ENCODE assay signal across 7 cellular contexts in genomic region chr16:61296305-61296704, GRCh38.
"Had no signal": no experiment of that assay in that cellular context is flagged by ENCODE, and none has a peak within 500 bp of the region (broad histone marks: within the 10 kb centered on the region; RNA-seq: fewer than 3 reads in every experiment).

No MANE protein-coding gene starts in this region.

- DNase-seq: GM23248, H7, HCEC 1CT, KBM-7 had no signal

- H3K4me3 ChIP-seq: GM23248 had no signal

- FAIRE-seq: HepG2 had no signal

- H3K4me3 Mint-ChIP-seq: IgD-negative memory B cell had no signal

- H3K27ac Mint-ChIP-seq: IgD-negative memory B cell had no signal

- H2AFZ ChIP-seq: GM23248 had no signal

- H3K27ac ChIP-seq: GM23248, HL-60 had no signal

- ATAC-seq: HepG2 had no signal

- H3K27me3 Mint-ChIP-seq: IgD-negative memory B cell had no signal

- H3K36me3 Mint-ChIP-seq: IgD-negative memory B cell had no signal

- H3K9ac ChIP-seq: GM23248 had no signal

- H3K4me1 Mint-ChIP-seq: IgD-negative memory B cell had no signal
